ENCODE assay signal across 8 cellular contexts in the genomic region with DNA sequence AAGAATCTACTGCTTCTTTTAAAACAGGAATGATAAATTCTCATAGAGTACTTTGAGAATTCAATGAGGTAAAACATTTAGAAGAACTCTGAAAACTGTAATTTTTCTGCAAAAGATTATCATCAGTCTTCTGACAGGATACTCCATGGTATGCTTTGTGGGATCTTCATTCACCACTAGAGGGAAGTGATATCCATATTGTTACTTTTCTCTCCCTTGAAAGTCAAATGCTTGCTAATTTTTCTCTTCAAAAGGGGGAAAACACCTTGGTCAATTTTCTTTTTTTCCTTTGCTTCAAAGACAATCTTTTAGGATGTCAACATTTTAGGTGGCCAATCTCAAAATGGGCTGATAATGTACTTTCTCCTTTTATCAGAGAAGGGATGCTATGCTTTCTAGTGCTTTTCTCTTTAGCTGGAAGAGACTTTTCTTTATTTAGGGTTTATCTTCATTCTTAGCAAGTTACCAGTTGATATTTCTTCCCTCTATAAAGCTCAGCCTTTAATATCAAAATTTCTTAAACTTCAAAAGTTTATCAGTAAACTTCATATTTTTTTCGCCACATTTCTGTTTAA.
A peak's percentile ranks its signal among the peaks of the same experiment; 100 is the strongest.
DNase-seq lines count a peak whose midpoint lies in the region; ATAC-seq, FAIRE-seq and TF ChIP-seq lines count a peak whose summit lies in the region.

No MANE protein-coding gene starts in this region.

- in situ Hi-C loops in SK-MEL-5 (cut with HindIII; ENCODE audit: low pct_unique_long_range_greater_than_20kb, low sequenced_read_pairs), result no loop called here

- peak; percentile 92 for FAIRE-seq in frontal cortex (lab: Jason Lieb, UNC)

- no peak overlapping the region for H3K27ac ChIP-seq in heart left ventricle
- no peak overlapping the region for H3K27ac ChIP-seq in upper lobe of right lung
- no peak overlapping the region for H3K27ac ChIP-seq in effector memory CD4-positive, alpha-beta T cell (ENCODE audit: insufficient read depth, low read length, poor library complexity, severe bottlenecking)

- DNase-seq in heart left ventricle, result no peak
- DNase-seq in left ventricle myocardium superior, result no peak
- DNase-seq in SK-MEL-5 (ENCODE audit: low read depth, low spot score), result peak; percentile 32
- no peak for DNase-seq in frontal cortex (ENCODE audit: low spot score in 2 of 2)
- no peak for DNase-seq in upper lobe of right lung
- DNase-seq in effector memory CD4-positive, alpha-beta T cell, result no peak

- TF ChIP-seq POLR2A in heart left ventricle (IDR thresholded peaks at IDR 0.05), result no peak

- ATAC-seq in heart left ventricle (no peak), left ventricle myocardium superior (no peak), upper lobe of right lung (no peak), GM21737 (IDR thresholded peaks at IDR 0.05; ENCODE audit: unreplicated experiment) (no peak), GM19324 (IDR thresholded peaks at IDR 0.05; ENCODE audit: low FRiP score, unreplicated experiment) (no peak)

- H3K9me3 ChIP-seq in heart left ventricle, result no peaks in the 10 kb centered on the region
- no peaks in the 10 kb centered on the region for H3K9me3 ChIP-seq in upper lobe of right lung
- H3K9me3 ChIP-seq in effector memory CD4-positive, alpha-beta T cell (ENCODE audit: control insufficient read depth, low read length), result no peaks in the 10 kb centered on the region

- H3K4me3 ChIP-seq in heart left ventricle (no peak overlapping the region), upper lobe of right lung (no peak overlapping the region)
- H3K4me3 ChIP-seq in effector memory CD4-positive, alpha-beta T cell (ENCODE audit: insufficient read depth, low read depth, low read length, poor library complexity, severe bottlenecking), result no peak overlapping the region

- H3K4me1 ChIP-seq in heart left ventricle (no peaks in the 10 kb centered on the region), upper lobe of right lung (no peaks in the 10 kb centered on the region)
- H3K4me1 ChIP-seq in effector memory CD4-positive, alpha-beta T cell (ENCODE audit: control insufficient read depth, insufficient read depth, low read length, poor library complexity, severe bottlenecking), result no peaks in the 10 kb centered on the region

- 89 to 92% (median 90%) methylated on average over 1 of the region's 1 CpG for WGBS in heart left ventricle, 4 donors

- TF ChIP-seq CTCF in heart left ventricle (IDR thresholded peaks at IDR 0.05) (peak in 10 of 12 donors; percentile 17 to 57 (median 38)), upper lobe of right lung (IDR thresholded peaks at IDR 0.05) (peak; percentile 54)

- H3K36me3 ChIP-seq in heart left ventricle, result no peaks in the 10 kb centered on the region
- no peaks in the 10 kb centered on the region for H3K36me3 ChIP-seq in upper lobe of right lung
- H3K36me3 ChIP-seq in effector memory CD4-positive, alpha-beta T cell (ENCODE audit: control insufficient read depth, insufficient read depth, low read length), result no peaks in the 10 kb centered on the region

- intact Hi-C loops in heart left ventricle (cut with DNase I), result no loop called here
- intact Hi-C loops in left ventricle myocardium superior (cut with micrococcal nuclease), result no loop called here
- intact Hi-C loops in upper lobe of right lung (cut with DNase I), result no loop called here

- H3K27me3 ChIP-seq in heart left ventricle (no peaks in the 10 kb centered on the region), upper lobe of right lung (no peaks in the 10 kb centered on the region)
- H3K27me3 ChIP-seq in effector memory CD4-positive, alpha-beta T cell (replicated peaks; ENCODE audit: control insufficient read depth, insufficient read depth, low read length, poor library complexity, severe bottlenecking), result no peaks in the 10 kb centered on the region
